In the genomic region with DNA sequence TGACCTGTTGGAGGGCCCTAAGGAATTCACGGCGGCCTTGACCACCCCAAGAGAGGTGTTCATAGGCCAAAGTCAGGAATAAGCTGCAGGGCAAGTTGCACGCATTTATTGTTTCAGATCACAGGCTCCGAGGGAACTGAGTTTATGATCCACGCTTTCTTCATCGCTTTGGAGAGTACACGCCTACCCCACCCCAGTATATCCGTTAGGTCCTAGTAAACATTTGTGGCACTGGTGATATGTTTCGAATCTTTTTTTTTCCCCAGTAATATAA, we compare ENCODE assay signal across 8 cellular contexts. TPM values are rescaled to one million over a fixed set of nuclear protein-coding genes. Genes with fewer than 3 reads are reported as not detected.
A peak's percentile ranks its signal among the peaks of the same experiment; 100 is the strongest.
DNase-seq lines count a peak whose midpoint lies in the region; ATAC-seq and TF ChIP-seq lines count a peak whose summit lies in the region.

No MANE protein-coding gene starts in this region.

- intact Hi-C loops in activated naive CD4-positive, alpha-beta T cell treated with anti-CD3 and anti-CD28 coated beads for 36 hours (cut with micrococcal nuclease) = no loop called here
- intact Hi-C loops in left lung (cut with DNase I) = no loop called here
- intact Hi-C loops in tibial artery (cut with DNase I; ENCODE audit: low total_unique reads) = no loop called here

- H3K4me1 ChIP-seq in left lung = peaks cover 16 to 29% of the 10 kb centered on the region in 2 donors
- peaks cover 0 to 35% (median 25%) of the 10 kb centered on the region in 4 donors for H3K4me1 ChIP-seq in tibial artery

- H3K36me3 ChIP-seq in left lung (peaks cover 0 to 46% of the 10 kb centered on the region in 2 donors), tibial artery (peaks cover 32 to 55% (median 35%) of the 10 kb centered on the region in 3 donors)

- peaks cover 37% of the 10 kb centered on the region for H3K4me1 Mint-ChIP-seq in activated naive CD4-positive, alpha-beta T cell treated with anti-CD3 and anti-CD28 coated beads for 36 hours (ENCODE audit: low read depth)
- H3K4me1 Mint-ChIP-seq in activated naive CD8-positive, alpha-beta T cell treated with anti-CD3 and anti-CD28 coated beads, Interleukin-2, amount 50 U/mL, for 24 hours = peaks cover 37% of the 10 kb centered on the region

- H3K9me3 Mint-ChIP-seq in activated naive CD4-positive, alpha-beta T cell treated with anti-CD3 and anti-CD28 coated beads for 36 hours = no peaks in the 10 kb centered on the region
- H3K9me3 Mint-ChIP-seq in activated naive CD8-positive, alpha-beta T cell treated with anti-CD3 and anti-CD28 coated beads, Interleukin-2, amount 50 U/mL, for 24 hours = no peaks in the 10 kb centered on the region

- H3K9me3 ChIP-seq in left lung = no peaks in the 10 kb centered on the region
- H3K9me3 ChIP-seq in tibial artery = no peaks in the 10 kb centered on the region

- no peak for ATAC-seq in activated naive CD8-positive, alpha-beta T cell treated with anti-CD3 and anti-CD28 coated beads, Interleukin-2, amount 50 U/mL, for 24 hours
- no peak for ATAC-seq in left lung
- no peak for ATAC-seq in HG02798 (IDR thresholded peaks at IDR 0.05; ENCODE audit: poor library complexity, unreplicated experiment)

- H3K4me3 ChIP-seq in left lung (peak overlapping the region; percentile 94 to 100), tibial artery (peak overlapping the region; percentile 89 to 100)

- peak overlapping the region; percentile 99 for H3K4me3 Mint-ChIP-seq in activated naive CD4-positive, alpha-beta T cell treated with anti-CD3 and anti-CD28 coated beads for 36 hours
- H3K4me3 Mint-ChIP-seq in activated naive CD8-positive, alpha-beta T cell treated with anti-CD3 and anti-CD28 coated beads, Interleukin-2, amount 50 U/mL, for 24 hours = peak overlapping the region; percentile 97

- CTCF ChIA-PET in activated naive CD4-positive, alpha-beta T cell treated with anti-CD3 and anti-CD28 coated beads for 36 hours (lab: Charles Lee) = interaction anchor here (0.5 to 1.3 kb wide), 3 partner anchors 22 to 55 kb away, joined by 3 to 5 read pairs (median 4); no protein-coding TSS in a partner anchor

- no peaks in the 10 kb centered on the region for H3K27me3 ChIP-seq in left lung
- no peaks in the 10 kb centered on the region for H3K27me3 ChIP-seq in tibial artery

- no peak for DNase-seq in activated naive CD4-positive, alpha-beta T cell treated with anti-CD3 and anti-CD28 coated beads for 36 hours
- DNase-seq in activated naive CD4-positive, alpha-beta T cell treated with anti-CD3 and anti-CD28 coated beads, Interleukin-2, amount 50 U/mL, for 16 hours = no peak
- no peak for DNase-seq in activated naive CD8-positive, alpha-beta T cell treated with anti-CD3 and anti-CD28 coated beads, Interleukin-2, amount 50 U/mL, for 24 hours
- DNase-seq in left lung (no peak), tibial artery (no peak), COLO829 (ENCODE audit: low spot score) (no peak), NCI-H446 (lab: John Stamatoyannopoulos, UW) (no peak)

- peak overlapping the region; percentile 95 for H3K27ac Mint-ChIP-seq in activated naive CD4-positive, alpha-beta T cell treated with anti-CD3 and anti-CD28 coated beads for 36 hours
- H3K27ac Mint-ChIP-seq in activated naive CD8-positive, alpha-beta T cell treated with anti-CD3 and anti-CD28 coated beads, Interleukin-2, amount 50 U/mL, for 24 hours = peak overlapping the region; percentile 95

- H3K27ac ChIP-seq in left lung = peak overlapping the region; percentile 83 to 91
- peak overlapping the region; percentile 95 to 99 for H3K27ac ChIP-seq in tibial artery

- no peaks in the 10 kb centered on the region for H3K27me3 Mint-ChIP-seq in activated naive CD4-positive, alpha-beta T cell treated with anti-CD3 and anti-CD28 coated beads for 36 hours (ENCODE audit: low read depth)
- H3K27me3 Mint-ChIP-seq in activated naive CD8-positive, alpha-beta T cell treated with anti-CD3 and anti-CD28 coated beads, Interleukin-2, amount 50 U/mL, for 24 hours = no peaks in the 10 kb centered on the region

- peaks cover 26% of the 10 kb centered on the region for H3K36me3 Mint-ChIP-seq in activated naive CD4-positive, alpha-beta T cell treated with anti-CD3 and anti-CD28 coated beads for 36 hours (ENCODE audit: low read depth)
- H3K36me3 Mint-ChIP-seq in activated naive CD8-positive, alpha-beta T cell treated with anti-CD3 and anti-CD28 coated beads, Interleukin-2, amount 50 U/mL, for 24 hours (ENCODE audit: low read depth) = peaks cover 25% of the 10 kb centered on the region

- no peak for TF ChIP-seq CTCF in left lung (IDR thresholded peaks at IDR 0.05)
- no peak for TF ChIP-seq CTCF in tibial artery (IDR thresholded peaks at IDR 0.05)

RNA-seq across cellular contexts. Expression of gene GANAB, which starts 0.8 kb away (rescaled TPM):
- 100 to 1,000 TPM; 221 to 230 TPM for total RNA-seq in activated naive CD4-positive, alpha-beta T cell treated with anti-CD3 and anti-CD28 coated beads for 36 hours
- 100 to 1,000 TPM; 270 to 325 TPM for total RNA-seq in left lung

RNA-seq across cellular contexts. Expression of gene INTS5, which starts 7.5 kb away (rescaled TPM):
- total RNA-seq in activated naive CD4-positive, alpha-beta T cell treated with anti-CD3 and anti-CD28 coated beads for 36 hours = 10 to 100 TPM; 12.5 to 12.8 TPM
- total RNA-seq in left lung = 10 to 100 TPM; 24.2 to 27.1 TPM

RNA-seq across cellular contexts. Expression of gene C11orf98, which starts 19.4 kb away (rescaled TPM):
- total RNA-seq in activated naive CD4-positive, alpha-beta T cell treated with anti-CD3 and anti-CD28 coated beads for 36 hours = 10 to 100 TPM; 73.5 to 76.5 TPM
- total RNA-seq in left lung = 10 to 100 TPM; 46.2 to 65.5 TPM

RNA-seq across cellular contexts. Expression of gene CSKMT, which starts 19.5 kb away (rescaled TPM):
- total RNA-seq in activated naive CD4-positive, alpha-beta T cell treated with anti-CD3 and anti-CD28 coated beads for 36 hours = 10 to 100 TPM; 35.2 to 44.0 TPM
- 10 to 100 TPM; 12.8 to 21.8 TPM for total RNA-seq in left lung

RNA-seq across cellular contexts. Expression of gene B3GAT3, which starts 23.8 kb away (rescaled TPM):
- 10 to 100 TPM; 43.1 to 45.7 TPM for total RNA-seq in activated naive CD4-positive, alpha-beta T cell treated with anti-CD3 and anti-CD28 coated beads for 36 hours
- 10 to 100 TPM; 44.1 to 46.2 TPM for total RNA-seq in left lung
